Comparison of ENCODE assay signal across 29 cellular contexts in the genomic region with DNA sequence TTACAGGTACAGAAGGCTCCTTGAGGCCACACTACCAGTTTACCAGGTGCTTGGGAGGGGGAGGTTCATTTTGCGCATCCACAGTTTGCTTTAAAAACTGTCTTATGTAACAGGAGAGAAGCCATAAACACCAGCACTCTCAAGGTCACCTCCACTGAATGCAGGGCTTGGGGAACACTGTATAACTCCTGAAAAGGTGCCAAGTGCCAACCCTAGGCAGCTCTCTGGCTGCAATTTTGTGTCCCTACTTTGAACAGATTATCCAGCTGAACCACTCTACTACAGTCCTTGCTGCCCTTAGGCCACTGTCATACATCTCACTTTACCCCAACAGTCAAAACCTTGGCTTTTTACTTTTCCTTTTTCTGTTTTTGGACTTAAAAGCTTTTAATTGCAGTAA.
"Had no signal": no experiment of that assay in that cellular context is flagged by ENCODE, and none has a peak within 500 bp of the region (broad histone marks: within the 10 kb centered on the region; RNA-seq: fewer than 3 reads in every experiment).

No MANE protein-coding gene starts in this region.

- H3K4me3 Mint-ChIP-seq: mesothelial cell of epicardium; naive B cell; natural killer cell; nephron progenitor cell; stimulated activated naive B cell treated with anti-CD40 and anti-IgM and Interleukin-4, amounts not matched to agents 10 μg/mL and 1 μg/mL and 100 μg/mL, for 72 hours had no signal

- H3K27ac ChIP-seq: heart right ventricle, hepatocyte, neutrophil, parathyroid adenoma, psoas muscle, skin epidermis, stomach, testis, thyroid gland, transverse colon, upper lobe of left lung, vagina had no signal

- H3K4me3 ChIP-seq: heart right ventricle, hepatocyte, lung, psoas muscle, skin epidermis, stomach, testis, thyroid gland, transverse colon, upper lobe of left lung, vagina had no signal

- H3K9ac ChIP-seq: parathyroid adenoma had no signal

- H3K36me3 Mint-ChIP-seq: mesothelial cell of epicardium; naive B cell; natural killer cell; stimulated activated naive B cell treated with anti-CD40 and anti-IgM and Interleukin-4, amounts not matched to agents 10 μg/mL and 1 μg/mL and 100 μg/mL, for 72 hours had no signal

- H3K9me3 Mint-ChIP-seq: mesothelial cell of epicardium; natural killer cell; nephron progenitor cell; stimulated activated naive B cell treated with anti-CD40 and anti-IgM and Interleukin-4, amounts not matched to agents 10 μg/mL and 1 μg/mL and 100 μg/mL, for 72 hours had no signal

- H3K27ac Mint-ChIP-seq: mesothelial cell of epicardium; naive B cell; natural killer cell; nephron progenitor cell; stimulated activated naive B cell treated with anti-CD40 and anti-IgM and Interleukin-4, amounts not matched to agents 10 μg/mL and 1 μg/mL and 100 μg/mL, for 72 hours had no signal

- H3K4me2 ChIP-seq: hepatocyte had no signal

- H3K36me3 ChIP-seq: heart right ventricle, neutrophil, stomach, thyroid gland, transverse colon, upper lobe of left lung, vagina had no signal

- H3K4me1 Mint-ChIP-seq: mesothelial cell of epicardium; naive B cell; natural killer cell; stimulated activated naive B cell treated with anti-CD40 and anti-IgM and Interleukin-4, amounts not matched to agents 10 μg/mL and 1 μg/mL and 100 μg/mL, for 72 hours had no signal

- DNase-seq: kidney glomerular epithelial cell; left cardiac atrium; mesendoderm; naive B cell; natural killer cell; nephron progenitor cell; occipital lobe; psoas muscle; stimulated activated CD4-positive, alpha-beta T cell treated with anti-CD3 and anti-CD28 coated beads, Interleukin-12 subunit alpha, Interleukin-12 subunit beta, amount 100 ng/mL, for 4 hours; stimulated activated CD4-positive, alpha-beta T cell treated with anti-CD3 and anti-CD28 coated beads, Interleukin-15, amount 100 ng/mL, for 24 hours; stimulated activated CD4-positive, alpha-beta T cell treated with anti-CD3 and anti-CD28 coated beads, Interleukin-2, amount 100 ng/mL, for 24 hours; stimulated activated CD4-positive, alpha-beta T cell treated with anti-CD3 and anti-CD28 coated beads, Interleukin-4, amount 100 ng/mL, for 1 hour; stimulated activated naive B cell treated with anti-CD40 and anti-IgM and Interleukin-4, amounts not matched to agents 10 μg/mL and 1 μg/mL and 100 μg/mL, for 72 hours; stimulated activated naive CD8-positive, alpha-beta T cell treated with anti-CD3 and anti-CD28 coated beads, Interleukin-15, Interleukin-2, amounts not matched to agents 100 U/mL and 50 U/mL, for 24 hours; stomach; testis; thyroid gland; transverse colon; upper lobe of left lung had no signal

- ATAC-seq: left cardiac atrium; left lobe of liver; natural killer cell; psoas muscle; sciatic nerve; stimulated activated naive B cell treated with anti-CD40 and anti-IgM and Interleukin-4, amounts not matched to agents 10 μg/mL and 1 μg/mL and 100 μg/mL, for 72 hours; stimulated activated naive CD8-positive, alpha-beta T cell treated with anti-CD3 and anti-CD28 coated beads, Interleukin-15, Interleukin-2, amounts not matched to agents 100 U/mL and 50 U/mL, for 24 hours had no signal

- H3K27me3 ChIP-seq: hepatocyte, neutrophil, stomach, testis, thyroid gland, transverse colon, upper lobe of left lung, vagina had no signal

- H3K27me3 Mint-ChIP-seq: stimulated activated naive B cell treated with anti-CD40 and anti-IgM and Interleukin-4, amounts not matched to agents 10 μg/mL and 1 μg/mL and 100 μg/mL, for 72 hours had no signal

- H3K79me2 ChIP-seq: hepatocyte, parathyroid adenoma had no signal

- H2AFZ ChIP-seq: hepatocyte, parathyroid adenoma had no signal

- H3K9me3 ChIP-seq: heart right ventricle, neutrophil, psoas muscle, stomach, testis, thyroid gland, transverse colon, upper lobe of left lung, vagina had no signal

- H3K4me1 ChIP-seq: heart right ventricle, parathyroid adenoma, psoas muscle, stomach, testis, thyroid gland, transverse colon, upper lobe of left lung, vagina had no signal
